Comparison of ENCODE assay signal across 9 cellular contexts in genomic region chr10:63003816-63004453, GRCh38.
DNase-seq lines count a peak whose midpoint lies in the region; ATAC-seq, FAIRE-seq and TF ChIP-seq lines count a peak whose summit lies in the region.
"Had no signal": no experiment of that assay in that cellular context is flagged by ENCODE, and none has a peak within 500 bp of the region (broad histone marks: within the 10 kb centered on the region; RNA-seq: fewer than 3 reads in every experiment).

No MANE protein-coding gene starts in this region.

- no peak overlapping the region for H3K4me2 ChIP-seq in keratinocyte (ENCODE audit: control insufficient read depth, extremely low read depth, insufficient read depth, low read depth, low read length)

- H3K4me3 ChIP-seq in keratinocyte (ENCODE audit: control insufficient read depth in 2 of 3, extremely low read depth in 1 of 3, insufficient read depth in 2 of 3, low read depth in 1 of 3, low read length in 3 of 3) = no peak overlapping the region

- H3K9ac ChIP-seq in keratinocyte (ENCODE audit: control insufficient read depth, extremely low read depth, insufficient read depth, low read length) = no peak overlapping the region

- dilution Hi-C loops in keratinocyte (cut with MboI; ENCODE audit: extremely low pct_ligation_motif_present, low sequenced_read_pairs) = no loop called here

- H3K27ac ChIP-seq in keratinocyte (ENCODE audit: control insufficient read depth, insufficient read depth, low read length) = no peak overlapping the region

- TF ChIP-seq CTCF in GM12874 (IDR thresholded peaks at IDR 0.05; ENCODE audit: insufficient read depth, low read depth, low read length) = peak; percentile 22; the same call in 1 of the 2 replicates
- peak in 2 of 3 experiments; percentile 36 to 49 for TF ChIP-seq CTCF in keratinocyte (optimal IDR thresholded peaks at IDR 0.05 in 1 of 3, IDR thresholded peaks at IDR 0.05 in 1 of 3, conservative IDR thresholded peaks at IDR 0.05 in 1 of 3; ENCODE audit: extremely low read depth in 1 of 3, insufficient read depth in 2 of 3, low read length in 3 of 3)

- peak; percentile 40; the same call in 1 of the 3 replicates for ATAC-seq in SK-N-SH treated with all-trans-retinoic acid at 6 μM for 48 hours
- no peak for ATAC-seq in GM18858 (IDR thresholded peaks at IDR 0.05; ENCODE audit: unreplicated experiment)
- no peak for ATAC-seq in HG02763 (IDR thresholded peaks at IDR 0.05; ENCODE audit: unreplicated experiment)
- no peak for ATAC-seq in GM19395 (IDR thresholded peaks at IDR 0.05; ENCODE audit: unreplicated experiment)

- peaks cover 3% of the 10 kb centered on the region for H3K27me3 ChIP-seq in keratinocyte (ENCODE audit: control insufficient read depth, extremely low read depth, insufficient read depth, low read length)

- no peak overlapping the region for H2AFZ ChIP-seq in keratinocyte (ENCODE audit: control insufficient read depth, low read length)

- H3K4me1 ChIP-seq in keratinocyte (ENCODE audit: control insufficient read depth, extremely low read depth, insufficient read depth, low read length) = no peaks in the 10 kb centered on the region

- H4K20me1 ChIP-seq in keratinocyte (ENCODE audit: control insufficient read depth, extremely low read depth, insufficient read depth, low read length) = no peaks in the 10 kb centered on the region

- H3K79me2 ChIP-seq in keratinocyte (ENCODE audit: control insufficient read depth, insufficient read depth, low read length) = no peaks in the 10 kb centered on the region

- no peaks in the 10 kb centered on the region for H3K9me3 ChIP-seq in keratinocyte (ENCODE audit: control insufficient read depth, low read depth, low read length)

- peak; percentile 56 for FAIRE-seq in keratinocyte (lab: Jason Lieb, UNC)

- no peaks in the 10 kb centered on the region for H3K9me1 ChIP-seq in keratinocyte (ENCODE audit: control insufficient read depth, extremely low read depth, insufficient read depth, low read length)

- no peaks in the 10 kb centered on the region for H3K36me3 ChIP-seq in keratinocyte (ENCODE audit: control insufficient read depth in 2 of 2, extremely low read depth in 1 of 2, insufficient read depth in 2 of 2, low read length in 2 of 2)

- DNase-seq in AG20443 (ENCODE audit: low spot score) (peak; percentile 13), keratinocyte (ENCODE audit: low read depth, low spot score) (no peak), NCI-H1048 (lab: John Stamatoyannopoulos, UW) (no peak)
- DNase-seq: NCI-H1436 had no signal

TF ChIP-seq in SK-N-SH treated with all-trans-retinoic acid at 6 μM for 48 hours, 23 proteins besides CTCF, POLR2A, EP300 and RAD21:
- TF ChIP-seq TSHZ2 (CRISPR knock-in tag; IDR thresholded peaks at IDR 0.05) (no peak), ZNF70 (CRISPR knock-in tag; IDR thresholded peaks at IDR 0.05) (no peak), ZNF565 (CRISPR knock-in tag; conservative IDR thresholded peaks at IDR 0.05; ENCODE audit: low read depth) (no peak), OSR1 (CRISPR knock-in tag; IDR thresholded peaks at IDR 0.05) (no peak), CSDC2 (CRISPR knock-in tag; IDR thresholded peaks at IDR 0.05) (no peak), ZNF8 (CRISPR knock-in tag; IDR thresholded peaks at IDR 0.05) (no peak), ZFP3 (CRISPR knock-in tag; IDR thresholded peaks at IDR 0.05) (no peak), ESRRG (CRISPR knock-in tag; IDR thresholded peaks at IDR 0.05) (no peak), ARNTL (CRISPR knock-in tag; IDR thresholded peaks at IDR 0.05; ENCODE audit: borderline replicate concordance, low read depth) (no peak)
